20 cellular contexts compared by ENCODE assay signal in the genomic region with DNA sequence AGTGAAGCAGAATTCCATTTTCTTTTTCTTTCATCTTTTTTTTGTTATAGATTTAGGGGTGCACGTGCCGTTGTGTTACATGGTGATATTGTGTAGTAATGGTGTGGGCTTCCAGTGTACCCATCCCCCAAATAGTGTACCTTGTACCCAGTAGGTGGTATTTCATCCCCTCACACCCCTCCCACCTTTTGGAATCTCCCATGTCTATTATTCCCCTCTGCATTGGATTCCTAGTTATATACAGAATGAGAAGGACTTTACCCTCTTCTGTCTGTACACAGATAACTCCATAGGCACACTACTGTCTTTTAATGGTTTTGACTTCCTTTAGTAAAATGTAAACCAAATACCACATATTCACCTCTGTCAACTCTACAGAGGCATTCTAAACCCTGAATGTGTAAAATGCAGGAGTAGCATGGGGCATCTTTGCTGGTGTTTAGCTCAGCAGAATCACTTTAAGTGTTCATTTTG.
"Had no signal": no experiment of that assay in that cellular context is flagged by ENCODE, and none has a peak within 500 bp of the region (broad histone marks: within the 10 kb centered on the region; RNA-seq: fewer than 3 reads in every experiment).

No MANE protein-coding gene starts in this region.

- H3K36me3 ChIP-seq: colonic mucosa, pancreas had no signal

- H3K4me3 ChIP-seq: body of pancreas, colonic mucosa, pancreas had no signal

- H3K27me3 ChIP-seq: body of pancreas, colonic mucosa, pancreas had no signal

- H3K27ac ChIP-seq: body of pancreas, colonic mucosa, foreskin keratinocyte, pancreas had no signal

- ATAC-seq: activated CD8-positive, alpha-beta memory T cell treated with anti-CD3 and anti-CD28 coated beads, Interleukin-2, amount 10 ng/mL, durations not matched to agents 7 days and 5 days; body of pancreas; foreskin keratinocyte; naive thymus-derived CD4-positive, alpha-beta T cell had no signal

- DNase-seq: activated CD4-positive, alpha-beta memory T cell treated with anti-CD3 and anti-CD28 coated beads, Interleukin-2, amount 10 ng/mL, durations not matched to agents 7 days and 5 days; activated CD4-positive, alpha-beta T cell treated with anti-CD3 and anti-CD28 coated beads for 48 hours; activated CD4-positive, CD25-positive, alpha-beta regulatory T cell; activated CD8-positive, alpha-beta memory T cell treated with anti-CD3 and anti-CD28 coated beads, Interleukin-2, amount 10 ng/mL, durations not matched to agents 7 days and 5 days; activated naive CD4-positive, alpha-beta T cell treated with Interleukin-2 at 50 U/mL for 16 hours; activated naive CD8-positive, alpha-beta T cell treated with anti-CD3 and anti-CD28 coated beads, Interleukin-2, amount 10 ng/mL, durations not matched to agents 7 days and 5 days; body of pancreas; central memory CD4-positive, alpha-beta T cell; colonic mucosa; foreskin keratinocyte; glutamatergic neuron; mesenchymal stem cell; naive thymus-derived CD4-positive, alpha-beta T cell; pancreas; stimulated activated CD4-positive, alpha-beta T cell treated with anti-CD3 and anti-CD28 coated beads, Interleukin-12 subunit alpha, Interleukin-12 subunit beta, amount 100 ng/mL, for 4 hours; stimulated activated CD4-positive, alpha-beta T cell treated with anti-CD3 and anti-CD28 coated beads, Interleukin-1b, Interleukin-23, amount 100 ng/mL, for 48 hours; stimulated activated CD8-positive, alpha-beta memory T cell treated with anti-CD3 and anti-CD28 coated beads, Interleukin-4, amount 100 ng/mL, for 48 hours; stimulated activated naive CD4-positive, alpha-beta T cell; T-helper 1 cell; T-helper 9 cell had no signal

- H3K4me1 ChIP-seq: colonic mucosa, foreskin keratinocyte had no signal

- H3K9me3 ChIP-seq: body of pancreas, colonic mucosa, pancreas had no signal
